1 cellular context compared by ENCODE assay signal in the genomic region with DNA sequence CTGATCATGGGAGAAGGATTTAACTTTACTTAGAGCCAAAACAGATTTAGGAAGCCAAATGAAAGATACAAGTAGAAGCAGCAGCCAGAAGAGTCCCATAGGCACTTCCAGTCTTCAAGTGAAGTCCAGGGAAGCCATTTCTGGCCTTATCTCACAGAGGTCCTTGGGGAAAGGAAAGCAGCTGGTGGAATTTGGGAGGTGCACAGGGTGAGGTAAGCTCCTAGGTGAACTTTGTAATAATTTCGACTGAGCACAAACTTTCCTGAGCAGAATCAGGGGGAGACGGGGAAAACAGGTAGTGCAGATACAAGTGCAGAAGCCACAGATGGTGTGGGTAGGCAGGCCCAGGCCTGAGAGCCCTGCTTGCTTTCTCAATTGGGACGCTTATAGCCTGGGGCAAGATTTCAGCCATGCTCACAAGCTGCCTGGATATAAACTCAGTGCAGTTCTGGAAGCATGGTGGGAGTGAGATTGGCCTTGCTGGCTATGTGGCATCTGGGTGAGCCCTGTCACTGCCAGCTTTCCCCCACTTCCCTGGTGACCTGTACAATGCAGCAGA.
TF ChIP-seq lines count a peak whose summit lies in the region.

No MANE protein-coding gene starts in this region.

TF ChIP-seq in SK-N-SH treated with all-trans-retinoic acid at 6 μM for 48 hours, 23 proteins besides CTCF, POLR2A, EP300 and RAD21 (continued from another document):
- TF ChIP-seq TOX (CRISPR knock-in tag; IDR thresholded peaks at IDR 0.05; ENCODE audit: borderline replicate concordance) (no peak), CREB5 (CRISPR knock-in tag; IDR thresholded peaks at IDR 0.05; ENCODE audit: low read depth) (no peak), ESRRG (CRISPR knock-in tag; IDR thresholded peaks at IDR 0.05) (no peak)
